In the genomic region with DNA sequence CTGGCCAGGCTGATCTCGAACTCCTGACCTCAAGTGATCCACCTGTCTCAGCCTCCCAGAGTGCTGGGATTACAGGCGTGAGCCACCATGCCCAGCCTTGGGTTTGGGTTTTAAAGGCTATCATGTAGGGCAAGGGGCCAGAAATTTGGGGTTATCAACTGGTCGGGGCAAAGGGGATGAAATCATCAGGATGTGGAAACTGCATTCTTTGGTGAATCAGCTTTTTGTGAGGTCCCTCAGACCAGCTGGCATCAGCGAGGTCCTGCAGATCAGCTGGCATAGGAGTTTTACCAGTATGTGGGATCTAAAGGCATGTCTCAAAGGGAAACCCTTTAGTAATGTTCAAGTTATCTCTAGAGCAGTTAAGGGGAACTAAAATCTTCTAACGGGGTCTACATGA, we compare ENCODE assay signal across 22 cellular contexts. TPM values are rescaled to one million over a fixed set of nuclear protein-coding genes. Genes with fewer than 3 reads are reported as not detected.
DNase-seq lines count a peak whose midpoint lies in the region; ATAC-seq, FAIRE-seq and TF ChIP-seq lines count a peak whose summit lies in the region.
"Had no signal": no experiment of that assay in that cellular context is flagged by ENCODE, and none has a peak within 500 bp of the region (broad histone marks: within the 10 kb centered on the region; RNA-seq: fewer than 3 reads in every experiment).

No MANE protein-coding gene starts in this region.

- FAIRE-seq in urothelium cell line (lab: Jason Lieb, UNC), result no peak
- no peak for FAIRE-seq in GM12891 (lab: Jason Lieb, UNC)

- H3K9me3 ChIP-seq in SJCRH30 (replicated peaks), result no peaks in the 10 kb centered on the region
- H3K9me3 ChIP-seq: prostate gland, tibial nerve had no signal

- H3K36me3 ChIP-seq in SJCRH30, result no peaks in the 10 kb centered on the region
- H3K36me3 ChIP-seq: prostate gland, tibial nerve, WERI-Rb-1 had no signal

- peaks cover 32% of the 10 kb centered on the region for H3K4me1 ChIP-seq in SJCRH30
- H3K4me1 ChIP-seq: prostate gland had no signal

- TF ChIP-seq CTCF in fibroblast of mammary gland (conservative IDR thresholded peaks at IDR 0.05; ENCODE audit: control insufficient read depth, insufficient read depth, low read depth, low read length), result no peak

- H3K4me3 ChIP-seq in SJCRH30 (no peak overlapping the region), fibroblast of mammary gland (ENCODE audit: control insufficient read depth, low read depth, low read length) (no peak overlapping the region)
- H3K4me3 ChIP-seq: GM23338, prostate gland, tibial nerve had no signal

- TF ChIP-seq POLR2A in GM12891 (IDR thresholded peaks at IDR 0.05; ENCODE audit: low read depth, low read length), result no peak

- H3K27ac ChIP-seq in SJCRH30, result peak overlapping the region; percentile 44
- H3K27ac ChIP-seq: prostate gland, tibial nerve, WERI-Rb-1 had no signal

- ATAC-seq in esophagus mucosa, result no peak
- ATAC-seq: GM23338; natural killer cell; stimulated activated memory B cell treated with anti-CD40 and anti-IgM and Interleukin-4, amounts not matched to agents 10 μg/mL and 1 μg/mL and 100 μg/mL, for 72 hours had no signal

- no peaks in the 10 kb centered on the region for H3K27me3 ChIP-seq in SJCRH30
- H3K27me3 ChIP-seq: tibial nerve had no signal

- DNase-seq in HCEC 1CT (peak; percentile 76), SJCRH30 (peak; percentile 85), fibroblast of mammary gland (ENCODE audit: low read depth) (peak; percentile 46), urothelium cell line (ENCODE audit: low spot score) (peak; percentile 42), GM12891 (ENCODE audit: insufficient read length, low spot score) (no peak), NOMO-1 (lab: John Stamatoyannopoulos, UW; ENCODE audit: unreplicated experiment in 2 of 2) (no peak)
- DNase-seq: activated CD4-positive, alpha-beta memory T cell treated with anti-CD3 and anti-CD28 coated beads, Interleukin-2, amount 10 ng/mL, durations not matched to agents 7 days and 5 days; activated naive CD8-positive, alpha-beta T cell treated with anti-CD3 and anti-CD28 coated beads for 36 hours; activated T-cell treated with anti-CD3 and anti-CD28 coated beads, Interleukin-2, amount 50 U/mL, for 48 hours; CD4-positive, alpha-beta T cell; DND-41; foreskin melanocyte; mammary epithelial cell; natural killer cell; NCI-H2029; NCI-H526 treated with DMSO at 0.1 percent for 48 hours; WERI-Rb-1 had no signal

TF ChIP-seq in GM12891, 5 proteins besides CTCF, POLR2A, EP300 and RAD21:
- TF ChIP-seq TAF1 (IDR thresholded peaks at IDR 0.05; ENCODE audit: low read depth, low read length), result no peak
- TF ChIP-seq SPI1 (IDR thresholded peaks at IDR 0.05; ENCODE audit: low read depth, low read length), result no peak
- TF ChIP-seq POLR2AphosphoS5 (IDR thresholded peaks at IDR 0.05; ENCODE audit: low read depth, low read length), result no peak

RNA-seq across cellular contexts. Expression of a gene that starts 6.4 kb away (rescaled TPM):
- total RNA-seq in SJCRH30 (2014; rRNA removed; shearing (Covaris generic)), result 25.5 and 29.4 TPM in 2 replicates
- polyA plus RNA-seq in GM12891 (2012; ENCODE audit: low read depth, missing spikeins), result 13.5 TPM
- total RNA-seq in esophagus mucosa, result 7.9 TPM

RNA-seq across cellular contexts. Expression of a gene that starts 20.5 kb away (rescaled TPM):
- 328 and 367 TPM in 2 replicates for total RNA-seq in SJCRH30 (2014; rRNA removed; shearing (Covaris generic))
- polyA plus RNA-seq in GM12891 (2012; ENCODE audit: low read depth, missing spikeins), result 278 TPM
- 96.2 TPM for total RNA-seq in esophagus mucosa

Comparison
In these comparisons a context has a peak if more than half of its experiments do, and no peak if none do; other contexts are left out.
1. DNase-seq: peak in HCEC 1CT (single experiment), SJCRH30 (2 of 2), fibroblast of mammary gland (single experiment) and urothelium cell line (single experiment); none in GM12891 (single experiment) and NOMO-1 (0 of 2).